25 cellular contexts compared by ENCODE assay signal in the genomic region with DNA sequence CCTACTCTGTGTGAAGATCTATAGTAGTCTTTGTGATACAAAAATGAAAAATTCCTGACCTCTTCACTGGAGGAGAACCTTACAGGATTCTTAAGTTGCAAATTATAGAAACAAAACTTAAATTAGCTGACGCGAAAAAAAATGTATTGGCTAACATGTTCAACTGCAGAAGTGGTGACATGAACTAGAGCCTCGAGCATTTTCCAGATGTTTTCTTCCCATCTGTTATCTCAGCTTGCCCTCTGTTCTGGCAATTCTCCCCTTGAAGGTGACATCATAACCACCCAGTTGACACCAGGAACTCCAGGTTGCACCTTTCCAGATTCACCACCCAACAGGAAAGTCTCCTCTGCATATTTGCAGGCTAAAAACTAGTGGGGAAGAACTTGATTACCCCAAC.
DNase-seq lines count a peak whose midpoint lies in the region; ATAC-seq, FAIRE-seq and TF ChIP-seq lines count a peak whose summit lies in the region.
"Had no signal": no experiment of that assay in that cellular context is flagged by ENCODE, and none has a peak within 500 bp of the region (broad histone marks: within the 10 kb centered on the region; RNA-seq: fewer than 3 reads in every experiment).

No MANE protein-coding gene starts in this region.

- no peak overlapping the region for H3K23ac ChIP-seq in trophoblast cell (ENCODE audit: low read length)

- H3K4me2 ChIP-seq in astrocyte (ENCODE audit: low read length) (no peak overlapping the region), trophoblast cell (ENCODE audit: low read length) (no peak overlapping the region)
- H3K4me2 ChIP-seq: BLaER1 had no signal

- CTCF ChIA-PET in activated CD4-positive, alpha-beta T cell treated with anti-CD3 and anti-CD28 coated beads, Interleukin-2, amount 10 ng/mL, durations not matched to agents 7 days and 5 days (lab: Charles Lee) = no interaction called here

- H3K9ac ChIP-seq in astrocyte (ENCODE audit: low read length) (no peak overlapping the region), trophoblast cell (ENCODE audit: low read length) (no peak overlapping the region)
- H3K9ac ChIP-seq: BLaER1 had no signal

- no peak overlapping the region for H3K18ac ChIP-seq in trophoblast cell (ENCODE audit: low read length)

- H3K79me1 ChIP-seq in trophoblast cell (ENCODE audit: low read length) = no peaks in the 10 kb centered on the region

- TF ChIP-seq CTCF in cardiac muscle cell (IDR thresholded peaks at IDR 0.05; ENCODE audit: low read depth, low read length) = no peak
- TF ChIP-seq CTCF in astrocyte (IDR thresholded peaks at IDR 0.05; ENCODE audit: insufficient read depth, low read depth, low read length) = no peak

- H3K79me2 ChIP-seq in astrocyte (ENCODE audit: insufficient read depth, low read length) (no peaks in the 10 kb centered on the region), trophoblast cell (ENCODE audit: control insufficient read depth, insufficient read depth, low read length, poor library complexity) (no peaks in the 10 kb centered on the region)

- H4K91ac ChIP-seq in trophoblast cell (ENCODE audit: low read depth, low read length) = no peak overlapping the region

- POLR2A ChIA-PET in activated CD4-positive, alpha-beta T cell treated with anti-CD3 and anti-CD28 coated beads, Interleukin-2, amount 10 ng/mL, durations not matched to agents 7 days and 5 days (lab: Charles Lee) = interaction anchor here (0.6 kb wide), 1 partner anchor 39 kb away, joined by 11 read pairs; no protein-coding TSS in a partner anchor

- no peaks in the 10 kb centered on the region for H3K4me1 ChIP-seq in cardiac muscle cell (ENCODE audit: low read depth)
- H3K4me1 ChIP-seq in astrocyte (ENCODE audit: insufficient read depth, low read length) = peaks cover 7% of the 10 kb centered on the region
- peaks cover 3 to 6% of the 10 kb centered on the region in 2 experiments for H3K4me1 ChIP-seq in trophoblast cell (ENCODE audit: control insufficient read depth in 1 of 2, insufficient read depth in 2 of 2, low read length in 2 of 2)
- H3K4me1 ChIP-seq: BE2C had no signal

- peak; percentile 6 to 31 for DNase-seq in cardiac muscle cell (ENCODE audit: low read depth in 1 of 2, low spot score in 1 of 2)
- no peak for DNase-seq in Right ventricle myocardium superior
- no peak for DNase-seq in astrocyte (ENCODE audit: low read depth)
- DNase-seq in trophoblast cell = peak; percentile 36 to 77
- no peak for DNase-seq in activated CD4-positive, alpha-beta T cell treated with anti-CD3 and anti-CD28 coated beads, Interleukin-2, amount 10 ng/mL, durations not matched to agents 7 days and 5 days
- DNase-seq in NCI-H1930 (lab: John Stamatoyannopoulos, UW) = no peak
- DNase-seq: 8988T; BE2C; C1 segment of cervical spinal cord; CD4-positive, alpha-beta memory T cell; CD4-positive, CD25-positive, alpha-beta regulatory T cell; CD8-positive, alpha-beta memory T cell; COR-L47; DMS 273 treated with DMSO at 0.1 percent for 48 hours; DMS153; DMS79; DND-41; GDM1 had no signal

- no peaks in the 10 kb centered on the region for H3K36me3 Mint-ChIP-seq in astrocyte (ENCODE audit: low read depth, unreplicated experiment)
- H3K36me3 Mint-ChIP-seq in activated CD4-positive, alpha-beta T cell treated with anti-CD3 and anti-CD28 coated beads, Interleukin-2, amount 10 ng/mL, durations not matched to agents 7 days and 5 days (ENCODE audit: low read depth) = no peaks in the 10 kb centered on the region
- H3K36me3 Mint-ChIP-seq: CD14-positive monocyte; CD4-positive, alpha-beta memory T cell; CD4-positive, CD25-positive, alpha-beta regulatory T cell had no signal

- H2BK120ac ChIP-seq in trophoblast cell (ENCODE audit: insufficient read depth, low read length, poor library complexity) = no peak overlapping the region

- no peak overlapping the region for H3K4me3 Mint-ChIP-seq in astrocyte (ENCODE audit: unreplicated experiment)
- H3K4me3 Mint-ChIP-seq in activated CD4-positive, alpha-beta T cell treated with anti-CD3 and anti-CD28 coated beads, Interleukin-2, amount 10 ng/mL, durations not matched to agents 7 days and 5 days = no peak overlapping the region
- H3K4me3 Mint-ChIP-seq: CD14-positive monocyte; CD4-positive, alpha-beta memory T cell; CD4-positive, CD25-positive, alpha-beta regulatory T cell; CD8-positive, alpha-beta memory T cell had no signal

- H4K12ac ChIP-seq in trophoblast cell (ENCODE audit: low read depth, low read length) = no peak overlapping the region

- H3K9me3 ChIP-seq in cardiac muscle cell (ENCODE audit: low read depth) (peaks cover 3% of the 10 kb centered on the region), astrocyte (ENCODE audit: insufficient read depth, low read depth, low read length) (no peaks in the 10 kb centered on the region), trophoblast cell (ENCODE audit: insufficient read depth, low read depth, low read length) (no peaks in the 10 kb centered on the region)
- H3K9me3 ChIP-seq: BE2C had no signal

- H4K20me1 ChIP-seq in astrocyte (ENCODE audit: insufficient read depth, low read length) = no peaks in the 10 kb centered on the region
- H4K20me1 ChIP-seq: BLaER1 had no signal

- H3K9me3 Mint-ChIP-seq in astrocyte (ENCODE audit: unreplicated experiment) = peaks cover 6% of the 10 kb centered on the region
- peaks cover 8% of the 10 kb centered on the region for H3K9me3 Mint-ChIP-seq in activated CD4-positive, alpha-beta T cell treated with anti-CD3 and anti-CD28 coated beads, Interleukin-2, amount 10 ng/mL, durations not matched to agents 7 days and 5 days

- H3K4me3 ChIP-seq in cardiac muscle cell (no peak overlapping the region), astrocyte (ENCODE audit: insufficient read depth, low read depth, low read length) (no peak overlapping the region), trophoblast cell (ENCODE audit: low read depth, low read length) (no peak overlapping the region)
- H3K4me3 ChIP-seq: BLaER1, GM12878 had no signal

- FAIRE-seq in astrocyte (lab: Jason Lieb, UNC) = peak; percentile 47
- FAIRE-seq: A204.1, GM12878, GM12892, GM18507 had no signal

- H3K27ac ChIP-seq in cardiac muscle cell (no peak overlapping the region), astrocyte (ENCODE audit: low read depth, low read length) (no peak overlapping the region), trophoblast cell (ENCODE audit: low read depth, low read length) (no peak overlapping the region)
- H3K27ac ChIP-seq: BLaER1 had no signal

- no peak overlapping the region for H4K8ac ChIP-seq in trophoblast cell (ENCODE audit: low read depth, low read length)

- H3K4ac ChIP-seq in trophoblast cell (ENCODE audit: low read depth, low read length) = no peak overlapping the region

- H2BK12ac ChIP-seq in trophoblast cell (ENCODE audit: low read length) = no peak overlapping the region

- no peak overlapping the region for H2BK5ac ChIP-seq in trophoblast cell (ENCODE audit: low read depth, low read length, poor library complexity)

- H3K36me3 ChIP-seq in cardiac muscle cell (no peaks in the 10 kb centered on the region), astrocyte (ENCODE audit: insufficient read depth, low read length) (no peaks in the 10 kb centered on the region), trophoblast cell (ENCODE audit: control insufficient read depth in 1 of 2, insufficient read depth in 2 of 2, low read length in 2 of 2) (no peaks in the 10 kb centered on the region)
- H3K36me3 ChIP-seq: BE2C, BLaER1 had no signal

- no peak for ATAC-seq in Right ventricle myocardium superior (ENCODE audit: poor library complexity)
- no peak for ATAC-seq in HG03159 (IDR thresholded peaks at IDR 0.05; ENCODE audit: unreplicated experiment)
- ATAC-seq: GM12878 had no signal

- H3K27me3 Mint-ChIP-seq in astrocyte (ENCODE audit: low read depth, unreplicated experiment) = no peaks in the 10 kb centered on the region
- peaks cover 1% of the 10 kb centered on the region for H3K27me3 Mint-ChIP-seq in activated CD4-positive, alpha-beta T cell treated with anti-CD3 and anti-CD28 coated beads, Interleukin-2, amount 10 ng/mL, durations not matched to agents 7 days and 5 days

- H3K27me3 ChIP-seq in cardiac muscle cell (peaks cover 5% of the 10 kb centered on the region), astrocyte (ENCODE audit: insufficient read depth, low read length) (no peaks in the 10 kb centered on the region), trophoblast cell (ENCODE audit: insufficient read depth, low read length) (no peaks in the 10 kb centered on the region)
- H3K27me3 ChIP-seq: BE2C, BLaER1 had no signal

- no CpG with 5 or more reads among the region's 3 CpGs for WGBS in trophoblast cell (ENCODE audit: extremely low coverage, insufficient coverage, insufficient read length)

- intact Hi-C loops in Right ventricle myocardium superior (cut with DNase I) = no loop called here

- no peak overlapping the region for H3K14ac ChIP-seq in trophoblast cell (ENCODE audit: low read length)

- H3K4me1 Mint-ChIP-seq in astrocyte (ENCODE audit: low read depth, unreplicated experiment) = peaks cover 27% of the 10 kb centered on the region
- H3K4me1 Mint-ChIP-seq in activated CD4-positive, alpha-beta T cell treated with anti-CD3 and anti-CD28 coated beads, Interleukin-2, amount 10 ng/mL, durations not matched to agents 7 days and 5 days = no peaks in the 10 kb centered on the region
- H3K4me1 Mint-ChIP-seq: CD14-positive monocyte; CD4-positive, CD25-positive, alpha-beta regulatory T cell had no signal

- H2AFZ ChIP-seq in astrocyte (ENCODE audit: low read depth, low read length) = no peak overlapping the region
- no peak overlapping the region for H2AFZ ChIP-seq in trophoblast cell (ENCODE audit: insufficient read depth, low read length, poor library complexity)

- no peak overlapping the region for H2AK5ac ChIP-seq in trophoblast cell (ENCODE audit: low read length)

- no peak overlapping the region for H3K27ac Mint-ChIP-seq in astrocyte (ENCODE audit: unreplicated experiment)
- H3K27ac Mint-ChIP-seq in activated CD4-positive, alpha-beta T cell treated with anti-CD3 and anti-CD28 coated beads, Interleukin-2, amount 10 ng/mL, durations not matched to agents 7 days and 5 days = no peak overlapping the region
- H3K27ac Mint-ChIP-seq: CD14-positive monocyte; CD4-positive, CD25-positive, alpha-beta regulatory T cell; CD8-positive, alpha-beta memory T cell had no signal

Comparison
In these comparisons a context has a peak if more than half of its experiments do, and no peak if none do; other contexts are left out.
1. DNase-seq: peak in cardiac muscle cell (2 of 2) and trophoblast cell (2 of 2); none in Right ventricle myocardium superior (single experiment), astrocyte (single experiment), activated CD4-positive, alpha-beta T cell treated with anti-CD3 and anti-CD28 coated beads, Interleukin-2, amount 10 ng/mL, durations not matched to agents 7 days and 5 days (single experiment) and NCI-H1930 (0 of 2).